Comparison of ENCODE assay signal across 1 cellular context in genomic region chr11:208917-209260, GRCh38.
TF ChIP-seq lines count a peak whose summit lies in the region.

No MANE protein-coding gene starts in this region.

TF ChIP-seq in K562, 482 proteins besides CTCF, POLR2A, EP300 and RAD21:
- no peak for TF ChIP-seq ZNF174 (CRISPR knock-in tag; IDR thresholded peaks at IDR 0.05)
- TF ChIP-seq RBM17 (IDR thresholded peaks at IDR 0.05; ENCODE audit: borderline replicate concordance, low read depth, low read length) = no peak
- TF ChIP-seq ZNF589 (CRISPR knock-in tag; IDR thresholded peaks at IDR 0.05; ENCODE audit: low read depth) = no peak
- TF ChIP-seq ZBTB33 (CRISPR knock-in tag; IDR thresholded peaks at IDR 0.05) = no peak
- TF ChIP-seq ARID3A (IDR thresholded peaks at IDR 0.05; ENCODE audit: borderline replicate concordance, low read depth, low read length) = no peak
- no peak for TF ChIP-seq BCL6 (CRISPR knock-in tag; IDR thresholded peaks at IDR 0.05)
- 0 out of 2 replicates have a peak, but pooled peaks have one; percentile 17 for TF ChIP-seq ZNF740 (CRISPR knock-in tag; IDR thresholded peaks at IDR 0.05)
- no peak for TF ChIP-seq ZNF740 (tag; IDR thresholded peaks at IDR 0.05)
- TF ChIP-seq ZZZ3 (IDR thresholded peaks at IDR 0.05) = no peak
- TF ChIP-seq ZBTB40 (IDR thresholded peaks at IDR 0.05) = no peak
- no peak for TF ChIP-seq ZBTB40 (CRISPR knock-in tag; IDR thresholded peaks at IDR 0.05)
- no peak for TF ChIP-seq HLTF (IDR thresholded peaks at IDR 0.05)
- TF ChIP-seq ZNF395 (CRISPR knock-in tag; IDR thresholded peaks at IDR 0.05) = 0 out of 2 replicates have a peak, but pooled peaks have one; percentile 6
- TF ChIP-seq SIX5 (IDR thresholded peaks at IDR 0.05; ENCODE audit: borderline replicate concordance in 1 of 2, insufficient read depth in 1 of 2, low read depth in 1 of 2, low read length in 2 of 2) = no peak
- peak; percentile 66 for TF ChIP-seq EGR1 (conservative IDR thresholded peaks at IDR 0.05)
- TF ChIP-seq LEF1 (IDR thresholded peaks at IDR 0.05) = no peak
- TF ChIP-seq GATAD2A (IDR thresholded peaks at IDR 0.05) = no peak
- TF ChIP-seq E2F6 (IDR thresholded peaks at IDR 0.05; ENCODE audit: borderline replicate concordance in 1 of 2, extremely low read depth in 1 of 2, insufficient read depth in 1 of 2, insufficient read length in 1 of 2, low read depth in 1 of 2, low read length in 1 of 2, poor library complexity in 1 of 2, severe bottlenecking in 1 of 2) = no peak
